Comparison of ENCODE assay signal across 8 cellular contexts in genomic region chr11:46332568-46333128, GRCh38. TPM values are rescaled to one million over a fixed set of nuclear protein-coding genes. Genes with fewer than 3 reads are reported as not detected.
DNase-seq lines count a peak whose midpoint lies in the region; ATAC-seq lines count a peak whose summit lies in the region.

No MANE protein-coding gene starts in this region.

- H3K27me3 Mint-ChIP-seq in activated naive CD8-positive, alpha-beta T cell treated with anti-CD3 and anti-CD28 coated beads, Interleukin-2, amount 10 ng/mL, durations not matched to agents 7 days and 5 days, result peaks cover 32% of the 10 kb centered on the region

- peaks cover 42% of the 10 kb centered on the region for H3K4me1 Mint-ChIP-seq in activated naive CD8-positive, alpha-beta T cell treated with anti-CD3 and anti-CD28 coated beads, Interleukin-2, amount 10 ng/mL, durations not matched to agents 7 days and 5 days
- peaks cover 27% of the 10 kb centered on the region for H3K4me1 Mint-ChIP-seq in stimulated activated effector memory CD8-positive, alpha-beta T cell treated with anti-CD3 and anti-CD28 coated beads, Interleukin-12 subunit alpha, Interleukin-12 subunit beta, amount 100 ng/mL, for 72 hours

- POLR2A ChIA-PET in activated naive CD8-positive, alpha-beta T cell treated with anti-CD3 and anti-CD28 coated beads, Interleukin-2, amount 10 ng/mL, durations not matched to agents 7 days and 5 days (lab: Charles Lee), result interaction anchor here (0.9 to 1.9 kb wide), 6 partner anchors 10 to 37 kb away, joined by 3 to 12 read pairs (median 5); partner anchors contain the start of gene DGKZ

- no peaks in the 10 kb centered on the region for H3K36me3 Mint-ChIP-seq in activated naive CD8-positive, alpha-beta T cell treated with anti-CD3 and anti-CD28 coated beads, Interleukin-2, amount 10 ng/mL, durations not matched to agents 7 days and 5 days
- H3K36me3 Mint-ChIP-seq in stimulated activated effector memory CD8-positive, alpha-beta T cell treated with anti-CD3 and anti-CD28 coated beads, Interleukin-12 subunit alpha, Interleukin-12 subunit beta, amount 100 ng/mL, for 72 hours, result no peaks in the 10 kb centered on the region

- H3K27ac Mint-ChIP-seq in activated naive CD8-positive, alpha-beta T cell treated with anti-CD3 and anti-CD28 coated beads, Interleukin-2, amount 10 ng/mL, durations not matched to agents 7 days and 5 days, result no peak overlapping the region
- no peak overlapping the region for H3K27ac Mint-ChIP-seq in stimulated activated effector memory CD8-positive, alpha-beta T cell treated with anti-CD3 and anti-CD28 coated beads, Interleukin-12 subunit alpha, Interleukin-12 subunit beta, amount 100 ng/mL, for 72 hours

- H3K9me3 Mint-ChIP-seq in activated naive CD8-positive, alpha-beta T cell treated with anti-CD3 and anti-CD28 coated beads, Interleukin-2, amount 10 ng/mL, durations not matched to agents 7 days and 5 days, result no peaks in the 10 kb centered on the region
- H3K9me3 Mint-ChIP-seq in stimulated activated effector memory CD8-positive, alpha-beta T cell treated with anti-CD3 and anti-CD28 coated beads, Interleukin-12 subunit alpha, Interleukin-12 subunit beta, amount 100 ng/mL, for 72 hours, result no peaks in the 10 kb centered on the region

- ATAC-seq in activated CD4-positive, CD25-positive, alpha-beta regulatory T cell treated with anti-CD3 and anti-CD28 coated beads, Interleukin-2, amount 50 U/mL, for 24 hours, result peak; percentile 37 to 47
- peak; percentile 23 for ATAC-seq in activated naive CD8-positive, alpha-beta T cell treated with anti-CD3 and anti-CD28 coated beads, Interleukin-2, amount 10 ng/mL, durations not matched to agents 7 days and 5 days (ENCODE audit: low read depth)
- ATAC-seq in stimulated activated effector memory CD8-positive, alpha-beta T cell treated with anti-CD3 and anti-CD28 coated beads, Interleukin-12 subunit alpha, Interleukin-12 subunit beta, amount 100 ng/mL, for 72 hours, result peak; percentile 48
- no peak for ATAC-seq in GM19328 (IDR thresholded peaks at IDR 0.05; ENCODE audit: unreplicated experiment)

- no peak for DNase-seq in activated CD4-positive, CD25-positive, alpha-beta regulatory T cell treated with anti-CD3 and anti-CD28 coated beads, Interleukin-2, amount 50 U/mL, for 72 hours
- peak; percentile 60 for DNase-seq in activated naive CD8-positive, alpha-beta T cell treated with anti-CD3 and anti-CD28 coated beads, Interleukin-2, amount 10 ng/mL, durations not matched to agents 7 days and 5 days
- DNase-seq in islet precursor cell (peak; percentile 64), foreskin melanocyte (no peak), 8988T (no peak)
- peak in 1 of 2 donors; percentile 5 for DNase-seq in stimulated activated effector memory CD8-positive, alpha-beta T cell treated with anti-CD3 and anti-CD28 coated beads, Interleukin-12 subunit alpha, Interleukin-12 subunit beta, amount 100 ng/mL, for 72 hours (ENCODE audit: low spot score in 2 of 2)

- H3K4me3 Mint-ChIP-seq in activated naive CD8-positive, alpha-beta T cell treated with anti-CD3 and anti-CD28 coated beads, Interleukin-2, amount 10 ng/mL, durations not matched to agents 7 days and 5 days, result peak overlapping the region; percentile 51
- H3K4me3 Mint-ChIP-seq in stimulated activated effector memory CD8-positive, alpha-beta T cell treated with anti-CD3 and anti-CD28 coated beads, Interleukin-12 subunit alpha, Interleukin-12 subunit beta, amount 100 ng/mL, for 72 hours, result peak overlapping the region; percentile 14

RNA-seq across cellular contexts. Expression of gene DGKZ, which starts 14.6 kb away (rescaled TPM):
- total RNA-seq in activated naive CD8-positive, alpha-beta T cell treated with anti-CD3 and anti-CD28 coated beads, Interleukin-2, amount 10 ng/mL, durations not matched to agents 7 days and 5 days, result 100 to 1,000 TPM; 160 to 163 TPM

RNA-seq across cellular contexts. Expression of gene MDK, which starts 48.8 kb away (rescaled TPM):
- total RNA-seq in activated naive CD8-positive, alpha-beta T cell treated with anti-CD3 and anti-CD28 coated beads, Interleukin-2, amount 10 ng/mL, durations not matched to agents 7 days and 5 days, result 1 to 10 TPM; 6.9 to 7.4 TPM

RNA-seq across cellular contexts. Expression of gene CREB3L1, which starts 55.2 kb away (rescaled TPM):
- total RNA-seq in activated naive CD8-positive, alpha-beta T cell treated with anti-CD3 and anti-CD28 coated beads, Interleukin-2, amount 10 ng/mL, durations not matched to agents 7 days and 5 days, result not detected

RNA-seq across cellular contexts. Expression of gene CHRM4, which starts 58.9 kb away (rescaled TPM):
- under 1 TPM; 0.19 to 0.40 TPM for total RNA-seq in activated naive CD8-positive, alpha-beta T cell treated with anti-CD3 and anti-CD28 coated beads, Interleukin-2, amount 10 ng/mL, durations not matched to agents 7 days and 5 days

Comparison
In these comparisons a context has a peak if more than half of its experiments do, and no peak if none do; other contexts are left out.
1. DNase-seq: peak in activated naive CD8-positive, alpha-beta T cell treated with anti-CD3 and anti-CD28 coated beads, Interleukin-2, amount 10 ng/mL, durations not matched to agents 7 days and 5 days (single experiment) and islet precursor cell (single experiment); none in activated CD4-positive, CD25-positive, alpha-beta regulatory T cell treated with anti-CD3 and anti-CD28 coated beads, Interleukin-2, amount 50 U/mL, for 72 hours (single experiment), foreskin melanocyte (single experiment) and 8988T (single experiment).